Comparison of ENCODE assay signal across 10 cellular contexts in genomic region chr11:62654297-62654696, GRCh38. TPM values are rescaled to one million over a fixed set of nuclear protein-coding genes. Genes with fewer than 3 reads are reported as not detected.
DNase-seq lines count a peak whose midpoint lies in the region; ATAC-seq and TF ChIP-seq lines count a peak whose summit lies in the region.
"Had no signal": no experiment of that assay in that cellular context is flagged by ENCODE, and none has a peak within 500 bp of the region (broad histone marks: within the 10 kb centered on the region; RNA-seq: fewer than 3 reads in every experiment).

No MANE protein-coding gene starts in this region.

- no peak for ATAC-seq in activated T-cell treated with anti-CD3 and anti-CD28 coated beads, Interleukin-2, amount 50 U/mL, for 72 hours (replicated peaks in 1 of 2)
- ATAC-seq in activated naive CD4-positive, alpha-beta T cell treated with anti-CD3 and anti-CD28 coated beads, Interleukin-2, amount 50 U/mL, for 72 hours = no peak
- ATAC-seq in stimulated activated effector memory CD8-positive, alpha-beta T cell treated with anti-CD3 and anti-CD28 coated beads, Interleukin-12 subunit alpha, Interleukin-12 subunit beta, amount 100 ng/mL, for 72 hours = no peak
- ATAC-seq in psoas muscle (no peak), HG02642 (IDR thresholded peaks at IDR 0.05; ENCODE audit: poor library complexity, unreplicated experiment) (no peak)

- no peak for DNase-seq in activated T-cell treated with anti-CD3 and anti-CD28 coated beads, Interleukin-2, amount 50 U/mL, for 72 hours
- DNase-seq in activated T-cell treated with anti-CD3 and anti-CD28 coated beads for 4 hours = no peak
- no peak for DNase-seq in activated naive CD4-positive, alpha-beta T cell treated with anti-CD3 and anti-CD28 coated beads, Interleukin-2, amount 50 U/mL, for 72 hours (ENCODE audit: low spot score in 2 of 2)
- DNase-seq in stimulated activated effector memory CD8-positive, alpha-beta T cell treated with anti-CD3 and anti-CD28 coated beads, Interleukin-12 subunit alpha, Interleukin-12 subunit beta, amount 100 ng/mL, for 72 hours (ENCODE audit: low spot score in 2 of 2) = no peak
- DNase-seq in psoas muscle = no peak
- DNase-seq: colonic mucosa, left ventricle myocardium superior, NCI-H524, uterus had no signal

- H3K9me3 Mint-ChIP-seq in activated T-cell treated with anti-CD3 and anti-CD28 coated beads, Interleukin-2, amount 50 U/mL, for 72 hours = no peaks in the 10 kb centered on the region
- no peaks in the 10 kb centered on the region for H3K9me3 Mint-ChIP-seq in activated naive CD4-positive, alpha-beta T cell treated with anti-CD3 and anti-CD28 coated beads, Interleukin-2, amount 50 U/mL, for 72 hours
- H3K9me3 Mint-ChIP-seq in stimulated activated effector memory CD8-positive, alpha-beta T cell treated with anti-CD3 and anti-CD28 coated beads, Interleukin-12 subunit alpha, Interleukin-12 subunit beta, amount 100 ng/mL, for 72 hours = no peaks in the 10 kb centered on the region

- peaks cover 0 to 10% of the 10 kb centered on the region in 2 donors for H3K36me3 ChIP-seq in psoas muscle (ENCODE audit: insufficient read depth in 1 of 2, low read depth in 1 of 2)
- H3K36me3 ChIP-seq: colonic mucosa, uterus had no signal

- intact Hi-C loops in psoas muscle (cut with DNase I) = loop anchor here in 1 of 2 donors (5.0 kb wide), 1 partner anchor 42 kb away; the partner anchor contains the start of genes EML3 and ROM1

- H3K27ac ChIP-seq in psoas muscle = no peak overlapping the region

- H3K4me1 Mint-ChIP-seq in activated T-cell treated with anti-CD3 and anti-CD28 coated beads, Interleukin-2, amount 50 U/mL, for 72 hours (ENCODE audit: low read depth) = peaks cover 36% of the 10 kb centered on the region
- H3K4me1 Mint-ChIP-seq in stimulated activated effector memory CD8-positive, alpha-beta T cell treated with anti-CD3 and anti-CD28 coated beads, Interleukin-12 subunit alpha, Interleukin-12 subunit beta, amount 100 ng/mL, for 72 hours = peaks cover 24% of the 10 kb centered on the region

- no peaks in the 10 kb centered on the region for H3K36me3 Mint-ChIP-seq in activated T-cell treated with anti-CD3 and anti-CD28 coated beads, Interleukin-2, amount 50 U/mL, for 72 hours (ENCODE audit: insufficient read depth in 2 of 2)
- peaks cover 8 to 12% of the 10 kb centered on the region in 2 donors for H3K36me3 Mint-ChIP-seq in activated naive CD4-positive, alpha-beta T cell treated with anti-CD3 and anti-CD28 coated beads, Interleukin-2, amount 50 U/mL, for 72 hours
- H3K36me3 Mint-ChIP-seq in stimulated activated effector memory CD8-positive, alpha-beta T cell treated with anti-CD3 and anti-CD28 coated beads, Interleukin-12 subunit alpha, Interleukin-12 subunit beta, amount 100 ng/mL, for 72 hours = peaks cover 26% of the 10 kb centered on the region

- no peaks in the 10 kb centered on the region for H3K27me3 Mint-ChIP-seq in activated T-cell treated with anti-CD3 and anti-CD28 coated beads, Interleukin-2, amount 50 U/mL, for 72 hours (ENCODE audit: low read depth)

- H3K4me3 ChIP-seq in psoas muscle = no peak overlapping the region

- H3K9me3 ChIP-seq in psoas muscle = no peaks in the 10 kb centered on the region
- H3K9me3 ChIP-seq: colonic mucosa, uterus had no signal

- H3K4me3 Mint-ChIP-seq in activated T-cell treated with anti-CD3 and anti-CD28 coated beads, Interleukin-2, amount 50 U/mL, for 72 hours = peak overlapping the region; percentile 56 to 96
- H3K4me3 Mint-ChIP-seq in stimulated activated effector memory CD8-positive, alpha-beta T cell treated with anti-CD3 and anti-CD28 coated beads, Interleukin-12 subunit alpha, Interleukin-12 subunit beta, amount 100 ng/mL, for 72 hours = peak overlapping the region; percentile 93

- WGBS in psoas muscle, 3 donors = 87 to 90% (median 90%) methylated on average over 11 of the region's 11 CpGs

- TF ChIP-seq CTCF in psoas muscle (IDR thresholded peaks at IDR 0.05) = no peak

- H3K27ac Mint-ChIP-seq in activated T-cell treated with anti-CD3 and anti-CD28 coated beads, Interleukin-2, amount 50 U/mL, for 72 hours = peak overlapping the region; percentile 31
- H3K27ac Mint-ChIP-seq in activated naive CD4-positive, alpha-beta T cell treated with anti-CD3 and anti-CD28 coated beads, Interleukin-2, amount 50 U/mL, for 72 hours = peak overlapping the region; percentile 80 to 96
- H3K27ac Mint-ChIP-seq in stimulated activated effector memory CD8-positive, alpha-beta T cell treated with anti-CD3 and anti-CD28 coated beads, Interleukin-12 subunit alpha, Interleukin-12 subunit beta, amount 100 ng/mL, for 72 hours = peak overlapping the region; percentile 98

- no peaks in the 10 kb centered on the region for H3K27me3 ChIP-seq in psoas muscle (ENCODE audit: insufficient read depth in 3 of 3, low read length in 2 of 3)
- H3K27me3 ChIP-seq: colonic mucosa, uterus had no signal

- H3K4me1 ChIP-seq in psoas muscle = peaks cover 8% of the 10 kb centered on the region
- H3K4me1 ChIP-seq: uterus had no signal

RNA-seq across cellular contexts. Expression of gene INTS5, which starts 1.2 kb away (rescaled TPM):
- total RNA-seq in activated T-cell treated with anti-CD3 and anti-CD28 coated beads, Interleukin-2, amount 50 U/mL, for 72 hours = 10 to 100 TPM; 25.0 to 26.1 TPM
- total RNA-seq in activated naive CD4-positive, alpha-beta T cell treated with anti-CD3 and anti-CD28 coated beads, Interleukin-2, amount 50 U/mL, for 72 hours = 10 to 100 TPM; 11.8 to 32.5 TPM
- 10 to 100 TPM; 13.5 to 20.6 (median 17.1) TPM for total RNA-seq in psoas muscle
- 10 to 100 TPM in 1 of 3 donors, 1 to 10 TPM in 2; 8.1 to 19.9 (median 9.3) TPM for polyA plus RNA-seq in psoas muscle

RNA-seq across cellular contexts. Expression of gene GANAB, which starts 7.9 kb away (rescaled TPM):
- 100 to 1,000 TPM; 310 to 312 TPM for total RNA-seq in activated T-cell treated with anti-CD3 and anti-CD28 coated beads, Interleukin-2, amount 50 U/mL, for 72 hours
- 100 to 1,000 TPM; 187 to 241 TPM for total RNA-seq in activated naive CD4-positive, alpha-beta T cell treated with anti-CD3 and anti-CD28 coated beads, Interleukin-2, amount 50 U/mL, for 72 hours
- 10 to 100 TPM; 59.7 to 62.2 (median 61.4) TPM for total RNA-seq in psoas muscle
- 10 to 100 TPM; 34.3 to 64.6 (median 62.0) TPM for polyA plus RNA-seq in psoas muscle

RNA-seq across cellular contexts. Expression of gene C11orf98, which starts 10.7 kb away (rescaled TPM):
- total RNA-seq in activated T-cell treated with anti-CD3 and anti-CD28 coated beads, Interleukin-2, amount 50 U/mL, for 72 hours = 10 to 100 TPM; 59.2 to 62.1 TPM
- total RNA-seq in activated naive CD4-positive, alpha-beta T cell treated with anti-CD3 and anti-CD28 coated beads, Interleukin-2, amount 50 U/mL, for 72 hours = 100 to 1,000 TPM in 1 of 2 donors, 10 to 100 TPM in 1; 62.0 to 103 TPM
- total RNA-seq in psoas muscle = 10 to 100 TPM; 29.8 to 50.9 (median 50.2) TPM
- 100 to 1,000 TPM in 1 of 3 donors, 10 to 100 TPM in 2; 87.1 to 155 (median 93.1) TPM for polyA plus RNA-seq in psoas muscle

RNA-seq across cellular contexts. Expression of gene CSKMT, which starts 10.8 kb away (rescaled TPM):
- total RNA-seq in activated T-cell treated with anti-CD3 and anti-CD28 coated beads, Interleukin-2, amount 50 U/mL, for 72 hours = 10 to 100 TPM; 35.2 to 46.0 TPM
- total RNA-seq in activated naive CD4-positive, alpha-beta T cell treated with anti-CD3 and anti-CD28 coated beads, Interleukin-2, amount 50 U/mL, for 72 hours = 10 to 100 TPM; 20.7 to 34.4 TPM
- total RNA-seq in psoas muscle = 10 to 100 TPM in 2 of 4 donors, 1 to 10 TPM in 2; 3.8 to 12.8 (median 9.4) TPM
- polyA plus RNA-seq in psoas muscle = 10 to 100 TPM in 1 of 3 donors, 1 to 10 TPM in 2; 4.8 to 11.4 (median 7.8) TPM

RNA-seq across cellular contexts. Expression of gene UQCC3, which starts 17.2 kb away (rescaled TPM):
- total RNA-seq in activated T-cell treated with anti-CD3 and anti-CD28 coated beads, Interleukin-2, amount 50 U/mL, for 72 hours = 1 to 10 TPM; 5.6 to 7.1 TPM
- 1 to 10 TPM in 1 of 2 donors, under 1 TPM in 1; 0.87 to 4.7 TPM for total RNA-seq in activated naive CD4-positive, alpha-beta T cell treated with anti-CD3 and anti-CD28 coated beads, Interleukin-2, amount 50 U/mL, for 72 hours
- 1 to 10 TPM; 5.2 to 8.8 (median 7.1) TPM for total RNA-seq in psoas muscle
- 10 to 100 TPM in 1 of 3 donors, 1 to 10 TPM in 2; 6.4 to 16.5 (median 8.6) TPM for polyA plus RNA-seq in psoas muscle

Comparison
In these comparisons a context has a peak if more than half of its experiments do, and no peak if none do; other contexts are left out.
1. H3K27ac Mint-ChIP-seq: peak in every context shown above with its lines; median percentile 98 in stimulated activated effector memory CD8-positive, alpha-beta T cell treated with anti-CD3 and anti-CD28 coated beads, Interleukin-12 subunit alpha, Interleukin-12 subunit beta, amount 100 ng/mL, for 72 hours; 88 in activated naive CD4-positive, alpha-beta T cell treated with anti-CD3 and anti-CD28 coated beads, Interleukin-2, amount 50 U/mL, for 72 hours; 31 in activated T-cell treated with anti-CD3 and anti-CD28 coated beads, Interleukin-2, amount 50 U/mL, for 72 hours.